Comparison of ENCODE assay signal across 1 cellular context in the genomic region with DNA sequence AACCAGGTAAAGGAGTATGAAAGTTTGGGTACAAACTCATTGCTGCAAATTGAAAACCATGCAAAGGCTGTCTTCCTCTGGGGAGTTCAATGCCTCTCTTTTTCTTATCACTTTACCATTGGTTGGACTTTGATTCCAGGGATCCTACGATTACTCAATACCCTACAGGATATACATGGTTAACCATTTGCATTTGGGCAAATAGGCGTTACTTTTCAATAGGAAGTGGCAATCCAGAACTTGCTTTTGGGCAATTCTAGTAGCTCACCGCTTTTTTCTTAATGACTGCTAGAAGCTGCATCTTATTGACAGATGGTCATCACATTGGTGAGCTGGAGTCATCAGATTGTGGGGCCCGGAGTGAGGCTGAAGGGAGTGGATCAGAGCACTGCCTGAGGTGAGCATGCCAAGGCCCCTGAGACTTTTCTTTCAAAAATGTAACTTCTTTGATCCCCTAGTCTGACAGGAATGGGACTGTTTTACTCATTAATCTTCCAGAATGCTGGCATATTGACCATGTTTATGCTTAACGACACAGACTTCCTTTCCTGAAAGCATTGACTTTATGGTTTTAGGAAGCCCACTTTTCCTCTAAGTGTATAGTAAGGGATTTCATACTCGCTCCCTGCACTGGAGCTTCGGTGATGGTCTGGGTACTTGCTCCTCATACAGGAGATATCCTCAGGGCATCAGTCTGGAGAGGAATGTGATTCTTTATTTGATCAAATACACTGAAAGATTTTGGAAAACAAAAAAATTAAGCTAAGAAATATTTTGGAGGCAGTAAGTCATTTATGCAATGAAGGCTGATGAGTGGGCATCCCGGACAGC.
TF ChIP-seq lines count a peak whose summit lies in the region.

A gene (plus strand): TSS at position 270 of the 831 bp plus-strand sequence. CDS start 13,039 bp downstream, outside the sequence.

TF ChIP-seq in HepG2, 621 proteins besides CTCF, POLR2A, EP300 and RAD21 (continued from another document and continues in another):
- TF ChIP-seq, protein P1, sequence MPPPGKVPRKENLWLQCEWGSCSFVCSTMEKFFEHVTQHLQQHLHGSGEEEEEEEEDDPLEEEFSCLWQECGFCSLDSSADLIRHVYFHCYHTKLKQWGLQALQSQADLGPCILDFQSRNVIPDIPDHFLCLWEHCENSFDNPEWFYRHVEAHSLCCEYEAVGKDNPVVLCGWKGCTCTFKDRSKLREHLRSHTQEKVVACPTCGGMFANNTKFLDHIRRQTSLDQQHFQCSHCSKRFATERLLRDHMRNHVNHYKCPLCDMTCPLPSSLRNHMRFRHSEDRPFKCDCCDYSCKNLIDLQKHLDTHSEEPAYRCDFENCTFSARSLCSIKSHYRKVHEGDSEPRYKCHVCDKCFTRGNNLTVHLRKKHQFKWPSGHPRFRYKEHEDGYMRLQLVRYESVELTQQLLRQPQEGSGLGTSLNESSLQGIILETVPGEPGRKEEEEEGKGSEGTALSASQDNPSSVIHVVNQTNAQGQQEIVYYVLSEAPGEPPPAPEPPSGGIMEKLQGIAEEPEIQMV (CRISPR knock-in tag; IDR thresholded peaks at IDR 0.05; ENCODE audit: low read depth), result no peak
- peak; percentile 80 for TF ChIP-seq BCL6 (CRISPR knock-in tag; IDR thresholded peaks at IDR 0.05)
- TF ChIP-seq CBX2 (IDR thresholded peaks at IDR 0.05; ENCODE audit: low read depth, low read length), result no peak
- TF ChIP-seq CBX2 (CRISPR knock-in tag; IDR thresholded peaks at IDR 0.05; ENCODE audit: low read depth), result no peak
- TF ChIP-seq SPEN (CRISPR knock-in tag; IDR thresholded peaks at IDR 0.05; ENCODE audit: low read depth), result no peak
- TF ChIP-seq, protein P2, sequence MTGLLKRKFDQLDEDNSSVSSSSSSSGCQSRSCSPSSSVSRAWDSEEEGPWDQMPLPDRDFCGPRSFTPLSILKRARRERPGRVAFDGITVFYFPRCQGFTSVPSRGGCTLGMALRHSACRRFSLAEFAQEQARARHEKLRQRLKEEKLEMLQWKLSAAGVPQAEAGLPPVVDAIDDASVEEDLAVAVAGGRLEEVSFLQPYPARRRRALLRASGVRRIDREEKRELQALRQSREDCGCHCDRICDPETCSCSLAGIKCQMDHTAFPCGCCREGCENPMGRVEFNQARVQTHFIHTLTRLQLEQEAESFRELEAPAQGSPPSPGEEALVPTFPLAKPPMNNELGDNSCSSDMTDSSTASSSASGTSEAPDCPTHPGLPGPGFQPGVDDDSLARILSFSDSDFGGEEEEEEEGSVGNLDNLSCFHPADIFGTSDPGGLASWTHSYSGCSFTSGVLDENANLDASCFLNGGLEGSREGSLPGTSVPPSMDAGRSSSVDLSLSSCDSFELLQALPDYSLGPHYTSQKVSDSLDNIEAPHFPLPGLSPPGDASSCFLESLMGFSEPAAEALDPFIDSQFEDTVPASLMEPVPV (CRISPR knock-in tag; IDR thresholded peaks at IDR 0.05), result no peak; the same call in 1 of the 2 replicates
- TF ChIP-seq, protein P3, sequence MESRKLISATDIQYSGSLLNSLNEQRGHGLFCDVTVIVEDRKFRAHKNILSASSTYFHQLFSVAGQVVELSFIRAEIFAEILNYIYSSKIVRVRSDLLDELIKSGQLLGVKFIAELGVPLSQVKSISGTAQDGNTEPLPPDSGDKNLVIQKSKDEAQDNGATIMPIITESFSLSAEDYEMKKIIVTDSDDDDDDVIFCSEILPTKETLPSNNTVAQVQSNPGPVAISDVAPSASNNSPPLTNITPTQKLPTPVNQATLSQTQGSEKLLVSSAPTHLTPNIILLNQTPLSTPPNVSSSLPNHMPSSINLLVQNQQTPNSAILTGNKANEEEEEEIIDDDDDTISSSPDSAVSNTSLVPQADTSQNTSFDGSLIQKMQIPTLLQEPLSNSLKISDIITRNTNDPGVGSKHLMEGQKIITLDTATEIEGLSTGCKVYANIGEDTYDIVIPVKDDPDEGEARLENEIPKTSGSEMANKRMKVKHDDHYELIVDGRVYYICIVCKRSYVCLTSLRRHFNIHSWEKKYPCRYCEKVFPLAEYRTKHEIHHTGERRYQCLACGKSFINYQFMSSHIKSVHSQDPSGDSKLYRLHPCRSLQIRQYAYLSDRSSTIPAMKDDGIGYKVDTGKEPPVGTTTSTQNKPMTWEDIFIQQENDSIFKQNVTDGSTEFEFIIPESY (CRISPR knock-in tag; IDR thresholded peaks at IDR 0.05), result no peak
- TF ChIP-seq NCOA2 (CRISPR knock-in tag; IDR thresholded peaks at IDR 0.05), result peak; percentile 85
- no peak for TF ChIP-seq ZNF619 (CRISPR knock-in tag; IDR thresholded peaks at IDR 0.05)
- TF ChIP-seq, protein P4, sequence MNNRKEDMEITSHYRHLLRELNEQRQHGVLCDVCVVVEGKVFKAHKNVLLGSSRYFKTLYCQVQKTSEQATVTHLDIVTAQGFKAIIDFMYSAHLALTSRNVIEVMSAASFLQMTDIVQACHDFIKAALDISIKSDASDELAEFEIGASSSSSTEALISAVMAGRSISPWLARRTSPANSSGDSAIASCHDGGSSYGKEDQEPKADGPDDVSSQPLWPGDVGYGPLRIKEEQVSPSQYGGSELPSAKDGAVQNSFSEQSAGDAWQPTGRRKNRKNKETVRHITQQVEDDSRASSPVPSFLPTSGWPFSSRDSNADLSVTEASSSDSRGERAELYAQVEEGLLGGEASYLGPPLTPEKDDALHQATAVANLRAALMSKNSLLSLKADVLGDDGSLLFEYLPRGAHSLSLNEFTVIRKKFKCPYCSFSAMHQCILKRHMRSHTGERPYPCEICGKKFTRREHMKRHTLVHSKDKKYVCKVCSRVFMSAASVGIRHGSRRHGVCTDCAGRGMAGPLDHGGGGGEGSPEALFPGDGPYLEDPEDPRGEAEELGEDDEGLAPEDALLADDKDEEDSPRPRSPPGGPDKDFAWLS (CRISPR knock-in tag; IDR thresholded peaks at IDR 0.05; ENCODE audit: borderline replicate concordance), result no peak
- no peak for TF ChIP-seq KAT2B (IDR thresholded peaks at IDR 0.05; ENCODE audit: borderline replicate concordance, low read depth, low read length)
- TF ChIP-seq, protein P5, sequence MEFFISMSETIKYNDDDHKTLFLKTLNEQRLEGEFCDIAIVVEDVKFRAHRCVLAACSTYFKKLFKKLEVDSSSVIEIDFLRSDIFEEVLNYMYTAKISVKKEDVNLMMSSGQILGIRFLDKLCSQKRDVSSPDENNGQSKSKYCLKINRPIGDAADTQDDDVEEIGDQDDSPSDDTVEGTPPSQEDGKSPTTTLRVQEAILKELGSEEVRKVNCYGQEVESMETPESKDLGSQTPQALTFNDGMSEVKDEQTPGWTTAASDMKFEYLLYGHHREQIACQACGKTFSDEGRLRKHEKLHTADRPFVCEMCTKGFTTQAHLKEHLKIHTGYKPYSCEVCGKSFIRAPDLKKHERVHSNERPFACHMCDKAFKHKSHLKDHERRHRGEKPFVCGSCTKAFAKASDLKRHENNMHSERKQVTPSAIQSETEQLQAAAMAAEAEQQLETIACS (CRISPR knock-in tag; IDR thresholded peaks at IDR 0.05), result no peak
- no peak for TF ChIP-seq RELA (CRISPR knock-in tag; IDR thresholded peaks at IDR 0.05)
- TF ChIP-seq, protein P6, sequence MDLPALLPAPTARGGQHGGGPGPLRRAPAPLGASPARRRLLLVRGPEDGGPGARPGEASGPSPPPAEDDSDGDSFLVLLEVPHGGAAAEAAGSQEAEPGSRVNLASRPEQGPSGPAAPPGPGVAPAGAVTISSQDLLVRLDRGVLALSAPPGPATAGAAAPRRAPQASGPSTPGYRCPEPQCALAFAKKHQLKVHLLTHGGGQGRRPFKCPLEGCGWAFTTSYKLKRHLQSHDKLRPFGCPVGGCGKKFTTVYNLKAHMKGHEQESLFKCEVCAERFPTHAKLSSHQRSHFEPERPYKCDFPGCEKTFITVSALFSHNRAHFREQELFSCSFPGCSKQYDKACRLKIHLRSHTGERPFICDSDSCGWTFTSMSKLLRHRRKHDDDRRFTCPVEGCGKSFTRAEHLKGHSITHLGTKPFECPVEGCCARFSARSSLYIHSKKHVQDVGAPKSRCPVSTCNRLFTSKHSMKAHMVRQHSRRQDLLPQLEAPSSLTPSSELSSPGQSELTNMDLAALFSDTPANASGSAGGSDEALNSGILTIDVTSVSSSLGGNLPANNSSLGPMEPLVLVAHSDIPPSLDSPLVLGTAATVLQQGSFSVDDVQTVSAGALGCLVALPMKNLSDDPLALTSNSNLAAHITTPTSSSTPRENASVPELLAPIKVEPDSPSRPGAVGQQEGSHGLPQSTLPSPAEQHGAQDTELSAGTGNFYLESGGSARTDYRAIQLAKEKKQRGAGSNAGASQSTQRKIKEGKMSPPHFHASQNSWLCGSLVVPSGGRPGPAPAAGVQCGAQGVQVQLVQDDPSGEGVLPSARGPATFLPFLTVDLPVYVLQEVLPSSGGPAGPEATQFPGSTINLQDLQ (CRISPR knock-in tag; IDR thresholded peaks at IDR 0.05), result no peak
- TF ChIP-seq, protein P7, sequence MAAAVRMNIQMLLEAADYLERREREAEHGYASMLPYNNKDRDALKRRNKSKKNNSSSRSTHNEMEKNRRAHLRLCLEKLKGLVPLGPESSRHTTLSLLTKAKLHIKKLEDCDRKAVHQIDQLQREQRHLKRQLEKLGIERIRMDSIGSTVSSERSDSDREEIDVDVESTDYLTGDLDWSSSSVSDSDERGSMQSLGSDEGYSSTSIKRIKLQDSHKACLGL (CRISPR knock-in tag; IDR thresholded peaks at IDR 0.05), result no peak
- TF ChIP-seq, protein P8, sequence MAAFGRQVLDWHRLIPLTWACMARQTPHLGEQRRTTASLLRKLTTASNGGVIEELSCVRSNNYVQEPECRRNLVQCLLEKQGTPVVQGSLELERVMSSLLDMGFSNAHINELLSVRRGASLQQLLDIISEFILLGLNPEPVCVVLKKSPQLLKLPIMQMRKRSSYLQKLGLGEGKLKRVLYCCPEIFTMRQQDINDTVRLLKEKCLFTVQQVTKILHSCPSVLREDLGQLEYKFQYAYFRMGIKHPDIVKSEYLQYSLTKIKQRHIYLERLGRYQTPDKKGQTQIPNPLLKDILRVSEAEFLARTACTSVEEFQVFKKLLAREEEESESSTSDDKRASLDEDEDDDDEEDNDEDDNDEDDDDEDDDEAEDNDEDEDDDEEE (CRISPR knock-in tag; IDR thresholded peaks at IDR 0.05), result no peak
- TF ChIP-seq MBD4 (IDR thresholded peaks at IDR 0.05; ENCODE audit: borderline replicate concordance, low read length), result peak; percentile 68; the same call in 1 of the 2 replicates
- TF ChIP-seq ZNF879 (CRISPR knock-in tag; IDR thresholded peaks at IDR 0.05), result no peak
- TF ChIP-seq ZNF230 (CRISPR knock-in tag; IDR thresholded peaks at IDR 0.05), result no peak
- TF ChIP-seq, protein P9, sequence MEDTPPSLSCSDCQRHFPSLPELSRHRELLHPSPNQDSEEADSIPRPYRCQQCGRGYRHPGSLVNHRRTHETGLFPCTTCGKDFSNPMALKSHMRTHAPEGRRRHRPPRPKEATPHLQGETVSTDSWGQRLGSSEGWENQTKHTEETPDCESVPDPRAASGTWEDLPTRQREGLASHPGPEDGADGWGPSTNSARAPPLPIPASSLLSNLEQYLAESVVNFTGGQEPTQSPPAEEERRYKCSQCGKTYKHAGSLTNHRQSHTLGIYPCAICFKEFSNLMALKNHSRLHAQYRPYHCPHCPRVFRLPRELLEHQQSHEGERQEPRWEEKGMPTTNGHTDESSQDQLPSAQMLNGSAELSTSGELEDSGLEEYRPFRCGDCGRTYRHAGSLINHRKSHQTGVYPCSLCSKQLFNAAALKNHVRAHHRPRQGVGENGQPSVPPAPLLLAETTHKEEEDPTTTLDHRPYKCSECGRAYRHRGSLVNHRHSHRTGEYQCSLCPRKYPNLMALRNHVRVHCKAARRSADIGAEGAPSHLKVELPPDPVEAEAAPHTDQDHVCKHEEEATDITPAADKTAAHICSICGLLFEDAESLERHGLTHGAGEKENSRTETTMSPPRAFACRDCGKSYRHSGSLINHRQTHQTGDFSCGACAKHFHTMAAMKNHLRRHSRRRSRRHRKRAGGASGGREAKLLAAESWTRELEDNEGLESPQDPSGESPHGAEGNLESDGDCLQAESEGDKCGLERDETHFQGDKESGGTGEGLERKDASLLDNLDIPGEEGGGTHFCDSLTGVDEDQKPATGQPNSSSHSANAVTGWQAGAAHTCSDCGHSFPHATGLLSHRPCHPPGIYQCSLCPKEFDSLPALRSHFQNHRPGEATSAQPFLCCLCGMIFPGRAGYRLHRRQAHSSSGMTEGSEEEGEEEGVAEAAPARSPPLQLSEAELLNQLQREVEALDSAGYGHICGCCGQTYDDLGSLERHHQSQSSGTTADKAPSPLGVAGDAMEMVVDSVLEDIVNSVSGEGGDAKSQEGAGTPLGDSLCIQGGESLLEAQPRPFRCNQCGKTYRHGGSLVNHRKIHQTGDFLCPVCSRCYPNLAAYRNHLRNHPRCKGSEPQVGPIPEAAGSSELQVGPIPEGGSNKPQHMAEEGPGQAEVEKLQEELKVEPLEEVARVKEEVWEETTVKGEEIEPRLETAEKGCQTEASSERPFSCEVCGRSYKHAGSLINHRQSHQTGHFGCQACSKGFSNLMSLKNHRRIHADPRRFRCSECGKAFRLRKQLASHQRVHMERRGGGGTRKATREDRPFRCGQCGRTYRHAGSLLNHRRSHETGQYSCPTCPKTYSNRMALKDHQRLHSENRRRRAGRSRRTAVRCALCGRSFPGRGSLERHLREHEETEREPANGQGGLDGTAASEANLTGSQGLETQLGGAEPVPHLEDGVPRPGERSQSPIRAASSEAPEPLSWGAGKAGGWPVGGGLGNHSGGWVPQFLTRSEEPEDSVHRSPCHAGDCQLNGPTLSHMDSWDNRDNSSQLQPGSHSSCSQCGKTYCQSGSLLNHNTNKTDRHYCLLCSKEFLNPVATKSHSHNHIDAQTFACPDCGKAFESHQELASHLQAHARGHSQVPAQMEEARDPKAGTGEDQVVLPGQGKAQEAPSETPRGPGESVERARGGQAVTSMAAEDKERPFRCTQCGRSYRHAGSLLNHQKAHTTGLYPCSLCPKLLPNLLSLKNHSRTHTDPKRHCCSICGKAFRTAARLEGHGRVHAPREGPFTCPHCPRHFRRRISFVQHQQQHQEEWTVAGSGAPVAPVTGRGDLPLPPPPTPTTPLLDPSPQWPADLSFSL (CRISPR knock-in tag; IDR thresholded peaks at IDR 0.05), result no peak
- TF ChIP-seq TAF15 (IDR thresholded peaks at IDR 0.05; ENCODE audit: low read depth, low read length, poor library complexity, severe bottlenecking), result no peak
- TF ChIP-seq SOX13 (IDR thresholded peaks at IDR 0.05), result no peak
- TF ChIP-seq SOX13 (CRISPR knock-in tag; conservative IDR thresholded peaks at IDR 0.05 in 1 of 2, IDR thresholded peaks at IDR 0.05 in 1 of 2), result peak in 1 of 2 experiments; percentile 72; a peak in 2 of 4 replicates
- 0 out of 2 replicates have a peak, but pooled peaks have one; percentile 35 for TF ChIP-seq ZFP90 (CRISPR knock-in tag; IDR thresholded peaks at IDR 0.05; ENCODE audit: borderline replicate concordance)
- TF ChIP-seq, protein P10, sequence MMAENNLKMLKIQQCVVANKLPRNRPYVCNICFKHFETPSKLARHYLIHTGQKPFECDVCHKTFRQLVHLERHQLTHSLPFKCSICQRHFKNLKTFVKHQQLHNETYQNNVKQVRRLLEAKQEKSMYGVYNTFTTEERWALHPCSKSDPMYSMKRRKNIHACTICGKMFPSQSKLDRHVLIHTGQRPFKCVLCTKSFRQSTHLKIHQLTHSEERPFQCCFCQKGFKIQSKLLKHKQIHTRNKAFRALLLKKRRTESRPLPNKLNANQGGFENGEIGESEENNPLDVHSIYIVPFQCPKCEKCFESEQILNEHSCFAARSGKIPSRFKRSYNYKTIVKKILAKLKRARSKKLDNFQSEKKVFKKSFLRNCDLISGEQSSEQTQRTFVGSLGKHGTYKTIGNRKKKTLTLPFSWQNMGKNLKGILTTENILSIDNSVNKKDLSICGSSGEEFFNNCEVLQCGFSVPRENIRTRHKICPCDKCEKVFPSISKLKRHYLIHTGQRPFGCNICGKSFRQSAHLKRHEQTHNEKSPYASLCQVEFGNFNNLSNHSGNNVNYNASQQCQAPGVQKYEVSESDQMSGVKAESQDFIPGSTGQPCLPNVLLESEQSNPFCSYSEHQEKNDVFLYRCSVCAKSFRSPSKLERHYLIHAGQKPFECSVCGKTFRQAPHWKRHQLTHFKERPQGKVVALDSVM (CRISPR knock-in tag; IDR thresholded peaks at IDR 0.05), result no peak
- TF ChIP-seq BRCA1 (CRISPR knock-in tag; IDR thresholded peaks at IDR 0.05), result no peak
- TF ChIP-seq SMAD1 (CRISPR knock-in tag; IDR thresholded peaks at IDR 0.05; ENCODE audit: borderline replicate concordance, low read depth), result no peak
- no peak for TF ChIP-seq STAT5B (CRISPR knock-in tag; IDR thresholded peaks at IDR 0.05)
- no peak for TF ChIP-seq NRL (CRISPR knock-in tag; IDR thresholded peaks at IDR 0.05; ENCODE audit: borderline replicate concordance)
- TF ChIP-seq ZSCAN25 (CRISPR knock-in tag; IDR thresholded peaks at IDR 0.05), result no peak
